Comparison of ENCODE assay signal across 9 cellular contexts in genomic region chr2:27378096-27378808, GRCh38. TPM values are rescaled to one million over a fixed set of nuclear protein-coding genes. Genes with fewer than 3 reads are reported as not detected.
DNase-seq lines count a peak whose midpoint lies in the region; ATAC-seq and TF ChIP-seq lines count a peak whose summit lies in the region.
"Had no signal": no experiment of that assay in that cellular context is flagged by ENCODE, and none has a peak within 500 bp of the region (broad histone marks: within the 10 kb centered on the region; RNA-seq: fewer than 3 reads in every experiment).

No MANE protein-coding gene starts in this region.

- DNase-seq in BE2C: no peak
- DNase-seq in WERI-Rb-1: peak; percentile 37
- peak; percentile 52 for DNase-seq in left lobe of liver (ENCODE audit: low spot score)
- no peak for DNase-seq in SK-N-DZ (ENCODE audit: low spot score)
- DNase-seq in effector CD4-positive, alpha-beta T cell: no peak

- no peaks in the 10 kb centered on the region for H3K4me1 ChIP-seq in BE2C

- H3K27ac ChIP-seq in WERI-Rb-1: no peak overlapping the region
- H3K27ac ChIP-seq: coronary artery had no signal

- peak; percentile 3 for TF ChIP-seq POLR2A in GM19193 (IDR thresholded peaks at IDR 0.05; ENCODE audit: extremely low read depth, insufficient read depth, insufficient read length)

- peak; percentile 21; the same call in 1 of the 2 replicates for TF ChIP-seq CTCF in BE2C (IDR thresholded peaks at IDR 0.05; ENCODE audit: low read depth, low read length)
- peak; percentile 41 for TF ChIP-seq CTCF in WERI-Rb-1 (IDR thresholded peaks at IDR 0.05; ENCODE audit: low read depth, low read length)

- H3K36me3 ChIP-seq in BE2C: peaks cover 65% of the 10 kb centered on the region
- H3K36me3 ChIP-seq in WERI-Rb-1: peaks cover 87% of the 10 kb centered on the region

- H3K27me3 ChIP-seq in BE2C: no peaks in the 10 kb centered on the region
- no peaks in the 10 kb centered on the region for H3K27me3 ChIP-seq in WERI-Rb-1 (ENCODE audit: insufficient read depth, low read depth, severe bottlenecking)

- no peaks in the 10 kb centered on the region for H3K9me3 ChIP-seq in BE2C
- H3K9me3 ChIP-seq in WERI-Rb-1 (ENCODE audit: severe bottlenecking): no peaks in the 10 kb centered on the region

- peak; percentile 10 for ATAC-seq in left lobe of liver
- ATAC-seq in GM21786 (IDR thresholded peaks at IDR 0.05; ENCODE audit: unreplicated experiment): no peak
- no peak for ATAC-seq in HG03135 (IDR thresholded peaks at IDR 0.05; ENCODE audit: unreplicated experiment)

- H3K4me3 ChIP-seq in BE2C (ENCODE audit: low read depth, low read length): no peak overlapping the region
- H3K4me3 ChIP-seq in WERI-Rb-1 (ENCODE audit: low read depth, low read length): no peak overlapping the region
- H3K4me3 ChIP-seq: coronary artery had no signal

RNA-seq across cellular contexts. Expression of gene ZNF513, which starts 2.3 kb away (rescaled TPM):
- 95.0 TPM for polyA plus RNA-seq in BE2C (2012; ENCODE audit: insufficient read depth, insufficient read length, low read depth)
- 10.5 TPM for total RNA-seq in left lobe of liver
- polyA plus RNA-seq in SK-N-DZ (2014; cell fraction: cytosol; rRNA removed): 2.5 and 10.9 TPM in 2 replicates
- polyA plus RNA-seq in SK-N-DZ (2014; cell fraction: nucleus; rRNA removed): 11.3 and 12.7 TPM in 2 replicates

RNA-seq across cellular contexts. Expression of gene SNX17, which starts 7.8 kb away (rescaled TPM):
- 207 TPM for polyA plus RNA-seq in BE2C (2012; ENCODE audit: insufficient read depth, insufficient read length, low read depth)
- 56.1 TPM for total RNA-seq in left lobe of liver
- polyA plus RNA-seq in SK-N-DZ (2014; cell fraction: cytosol; rRNA removed): 52.2 and 64.9 TPM in 2 replicates
- polyA plus RNA-seq in SK-N-DZ (2014; cell fraction: nucleus; rRNA removed): 44.1 and 49.8 TPM in 2 replicates

RNA-seq across cellular contexts. Expression of gene EIF2B4, which starts 8.1 kb away (rescaled TPM):
- polyA plus RNA-seq in BE2C (2012; ENCODE audit: insufficient read depth, insufficient read length, low read depth): 99.5 TPM
- 17.4 TPM for total RNA-seq in left lobe of liver
- polyA plus RNA-seq in SK-N-DZ (2014; cell fraction: cytosol; rRNA removed): 19.3 and 21.2 TPM in 2 replicates
- 50.3 and 59.7 TPM in 2 replicates for polyA plus RNA-seq in SK-N-DZ (2014; cell fraction: nucleus; rRNA removed)

RNA-seq across cellular contexts. Expression of gene GTF3C2, which starts 21.7 kb away (rescaled TPM):
- 144 TPM for polyA plus RNA-seq in BE2C (2012; ENCODE audit: insufficient read depth, insufficient read length, low read depth)
- 19.2 TPM for total RNA-seq in left lobe of liver
- polyA plus RNA-seq in SK-N-DZ (2014; cell fraction: cytosol; rRNA removed): 53.5 and 61.1 TPM in 2 replicates
- 73.2 and 101 TPM in 2 replicates for polyA plus RNA-seq in SK-N-DZ (2014; cell fraction: nucleus; rRNA removed)

RNA-seq across cellular contexts. Expression of gene PPM1G, which starts 31.1 kb away (rescaled TPM):
- polyA plus RNA-seq in BE2C (2012; ENCODE audit: insufficient read depth, insufficient read length, low read depth): 238 TPM
- total RNA-seq in left lobe of liver: 23.3 TPM
- polyA plus RNA-seq in SK-N-DZ (2014; cell fraction: cytosol; rRNA removed): 124 and 127 TPM in 2 replicates
- 55.6 and 71.4 TPM in 2 replicates for polyA plus RNA-seq in SK-N-DZ (2014; cell fraction: nucleus; rRNA removed)

Comparison
In these comparisons a context has a peak if more than half of its experiments do, and no peak if none do; other contexts are left out.
1. DNase-seq: peak in WERI-Rb-1 (single experiment) and left lobe of liver (single experiment); none in BE2C (single experiment), SK-N-DZ (single experiment) and effector CD4-positive, alpha-beta T cell (single experiment).